ENCODE assay signal across 8 cellular contexts in the genomic region with DNA sequence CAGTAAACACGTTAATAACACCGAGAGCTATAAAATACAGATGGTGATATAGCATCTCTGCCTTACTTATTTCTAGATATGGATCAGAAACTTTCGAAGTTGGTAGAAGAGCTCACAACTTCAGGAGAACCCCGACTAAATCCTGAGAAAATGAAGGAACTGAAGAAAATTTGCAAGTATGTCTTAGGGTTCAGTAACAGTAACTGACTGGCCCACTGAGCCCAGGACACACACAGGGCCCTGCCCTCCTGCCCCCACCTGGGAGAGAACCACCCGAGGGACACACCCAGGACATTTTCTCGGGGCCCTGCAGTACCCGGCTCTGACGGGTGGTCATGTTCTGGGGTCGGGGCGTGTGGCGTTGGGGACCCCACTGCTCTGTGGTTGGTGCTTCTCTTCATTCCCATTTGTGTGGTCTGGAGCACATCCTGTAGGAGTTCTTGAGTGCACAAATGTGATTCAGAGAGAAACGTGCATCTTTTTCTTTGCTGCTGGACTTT. TPM values are rescaled to one million over a fixed set of nuclear protein-coding genes. Genes with fewer than 3 reads are reported as not detected.
DNase-seq lines count a peak whose midpoint lies in the region; FAIRE-seq and TF ChIP-seq lines count a peak whose summit lies in the region.

No MANE protein-coding gene starts in this region.

- H3K4me3 ChIP-seq in H7 (ENCODE audit: insufficient read depth, low read depth, low read length) = peak overlapping the region; percentile 87
- H3K4me3 ChIP-seq in left ventricle myocardium inferior = peak overlapping the region; percentile 88
- peak overlapping the region; percentile 83 to 86 (median 85) for H3K4me3 ChIP-seq in skeletal muscle tissue (ENCODE audit: low read length in 3 of 3)

- no peaks in the 10 kb centered on the region for H3K9me3 Mint-ChIP-seq in activated CD4-positive, alpha-beta memory T cell treated with anti-CD3 and anti-CD28 coated beads for 36 hours

- intact Hi-C loops in activated CD4-positive, alpha-beta memory T cell treated with anti-CD3 and anti-CD28 coated beads for 36 hours (cut with micrococcal nuclease) = loop anchor here (5.0 kb wide), 4 partner anchors 41 to 234 kb away; no protein-coding TSS in a partner anchor
- intact Hi-C loops in left ventricle myocardium inferior (cut with micrococcal nuclease) = loop anchor here (10.0 kb wide), 1 partner anchor 93 kb away; no protein-coding TSS in a partner anchor

- peak overlapping the region; percentile 77 for H3K4me3 Mint-ChIP-seq in activated CD4-positive, alpha-beta memory T cell treated with anti-CD3 and anti-CD28 coated beads for 36 hours

- H3K27me3 Mint-ChIP-seq in activated CD4-positive, alpha-beta memory T cell treated with anti-CD3 and anti-CD28 coated beads for 36 hours = no peaks in the 10 kb centered on the region

- peaks cover 7% of the 10 kb centered on the region for H3K36me3 Mint-ChIP-seq in activated CD4-positive, alpha-beta memory T cell treated with anti-CD3 and anti-CD28 coated beads for 36 hours

- H3K4me1 Mint-ChIP-seq in activated CD4-positive, alpha-beta memory T cell treated with anti-CD3 and anti-CD28 coated beads for 36 hours (ENCODE audit: low read depth) = peaks cover 45% of the 10 kb centered on the region

- no peak for TF ChIP-seq CTCF in left ventricle myocardium inferior (IDR thresholded peaks at IDR 0.05; ENCODE audit: borderline replicate concordance)

- H3K9me3 ChIP-seq in left ventricle myocardium inferior (replicated peaks) (no peaks in the 10 kb centered on the region), skeletal muscle tissue (ENCODE audit: control insufficient read depth in 3 of 3, low read length in 3 of 3) (no peaks in the 10 kb centered on the region)

- peak overlapping the region; percentile 90 for H3K27ac Mint-ChIP-seq in activated CD4-positive, alpha-beta memory T cell treated with anti-CD3 and anti-CD28 coated beads for 36 hours

- CTCF ChIA-PET in activated CD4-positive, alpha-beta memory T cell treated with anti-CD3 and anti-CD28 coated beads for 36 hours (lab: Charles Lee) = interaction anchor here (0.8 to 3.3 kb wide), 6 partner anchors 15 to 217 kb away, joined by 3 to 17 read pairs (median 3); no protein-coding TSS in a partner anchor

- POLR2A ChIA-PET in activated CD4-positive, alpha-beta memory T cell treated with anti-CD3 and anti-CD28 coated beads for 36 hours (lab: Charles Lee) = interaction anchor here (1.7 to 3.5 kb wide), 3 partner anchors 13 to 99 kb away, joined by 5 to 45 read pairs (median 25); a partner anchor contains a TSS

- H3K36me3 ChIP-seq in H7 (replicated peaks; ENCODE audit: control insufficient read depth, insufficient read depth, low read length) (peaks cover 12% of the 10 kb centered on the region), left ventricle myocardium inferior (peaks cover 18% of the 10 kb centered on the region), skeletal muscle tissue (ENCODE audit: control insufficient read depth in 3 of 3, insufficient read depth in 3 of 3, low read length in 3 of 3) (peaks cover 14 to 20% (median 17%) of the 10 kb centered on the region in 3 donors)

- H3K27me3 ChIP-seq in H7 (ENCODE audit: control insufficient read depth, insufficient read depth, low read length) (no peaks in the 10 kb centered on the region), left ventricle myocardium inferior (ENCODE audit: low read depth) (no peaks in the 10 kb centered on the region), skeletal muscle tissue (ENCODE audit: control insufficient read depth in 3 of 3, insufficient read depth in 3 of 3, low read length in 3 of 3) (no peaks in the 10 kb centered on the region)

- H3K4me1 ChIP-seq in left ventricle myocardium inferior = peaks cover 51% of the 10 kb centered on the region
- H3K4me1 ChIP-seq in skeletal muscle tissue (ENCODE audit: control insufficient read depth in 3 of 3, insufficient read depth in 3 of 3, low read length in 3 of 3) = peaks cover 18 to 33% (median 21%) of the 10 kb centered on the region in 3 donors

- no peak for FAIRE-seq in frontal cortex (lab: Jason Lieb, UNC)

- H3K27ac ChIP-seq in left ventricle myocardium inferior (replicated peaks) = peak overlapping the region; percentile 100
- peak overlapping the region; percentile 91 for H3K27ac ChIP-seq in skeletal muscle tissue (ENCODE audit: low read depth, low read length)

- peak overlapping the region; percentile 83 to 90 (median 90) for H3K9ac ChIP-seq in skeletal muscle tissue (ENCODE audit: low read depth in 1 of 3, low read length in 3 of 3)

- DNase-seq in H7 (no peak), left ventricle myocardium inferior (no peak), COLO829 (ENCODE audit: low spot score) (no peak), retina (no peak), iPS-NIHi7 (ENCODE audit: extremely low spot score) (no peak), frontal cortex (ENCODE audit: low spot score in 2 of 2) (no peak)
- DNase-seq in activated CD4-positive, alpha-beta memory T cell treated with anti-CD3 and anti-CD28 coated beads for 36 hours = no peak

RNA-seq across cellular contexts. Expression of a gene that starts 1.1 kb away (rescaled TPM):
- total RNA-seq in H7 (2014; rRNA removed; shearing (Covaris generic)) = 12.6 and 16.1 TPM in 2 replicates
- total RNA-seq in activated CD4-positive, alpha-beta memory T cell treated with anti-CD3 and anti-CD28 coated beads for 36 hours = 10 to 100 TPM; 20.2 to 21.5 TPM
- total RNA-seq in left ventricle myocardium inferior = 5.9 TPM
- total RNA-seq in skeletal muscle tissue = 2.6 TPM
- total RNA-seq in frontal cortex = 5.3 TPM

RNA-seq across cellular contexts. Expression of a gene that starts 58.2 kb away (rescaled TPM):
- total RNA-seq in H7 (2014; rRNA removed; shearing (Covaris generic)) = not detected in 2 replicates
- total RNA-seq in activated CD4-positive, alpha-beta memory T cell treated with anti-CD3 and anti-CD28 coated beads for 36 hours = not detected
- not detected for total RNA-seq in left ventricle myocardium inferior
- not detected for total RNA-seq in skeletal muscle tissue
- not detected for total RNA-seq in frontal cortex

RNA-seq across cellular contexts. Expression of a gene that starts 58.4 kb away (rescaled TPM):
- total RNA-seq in H7 (2014; rRNA removed; shearing (Covaris generic)) = 65.4 and 80.6 TPM in 2 replicates
- total RNA-seq in activated CD4-positive, alpha-beta memory T cell treated with anti-CD3 and anti-CD28 coated beads for 36 hours = 10 to 100 TPM; 47.3 to 50.3 TPM
- 49.5 TPM for total RNA-seq in left ventricle myocardium inferior
- 24.5 TPM for total RNA-seq in skeletal muscle tissue
- total RNA-seq in frontal cortex = 31.4 TPM
